ENCODE assay signal across 17 cellular contexts in the genomic region with DNA sequence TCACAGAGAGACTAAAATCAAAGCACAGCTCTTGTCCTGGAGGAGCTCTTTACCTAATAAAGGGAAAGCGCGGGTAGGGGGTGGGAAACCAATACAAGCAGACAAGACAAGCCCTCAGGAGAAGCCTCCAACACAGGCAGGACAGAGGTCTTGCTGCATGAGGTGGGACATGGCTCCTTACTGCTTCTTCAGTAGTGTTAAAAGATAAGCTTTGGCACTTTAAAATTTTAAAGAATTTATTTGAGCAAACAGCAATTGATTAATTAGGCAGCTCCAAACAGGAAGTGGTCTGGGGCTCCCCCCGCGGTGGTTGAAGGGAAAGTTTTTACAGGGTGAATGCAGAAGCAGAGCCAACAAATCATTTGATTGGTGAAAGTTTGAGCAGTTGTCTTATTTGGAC. TPM values are rescaled to one million over a fixed set of nuclear protein-coding genes. Genes with fewer than 3 reads are reported as not detected.
DNase-seq lines count a peak whose midpoint lies in the region; ATAC-seq and TF ChIP-seq lines count a peak whose summit lies in the region.
"Had no signal": no experiment of that assay in that cellular context is flagged by ENCODE, and none has a peak within 500 bp of the region (broad histone marks: within the 10 kb centered on the region; RNA-seq: fewer than 3 reads in every experiment).

No MANE protein-coding gene starts in this region.

- ATAC-seq in GM18502 (IDR thresholded peaks at IDR 0.05; ENCODE audit: poor library complexity, unreplicated experiment) (peak; percentile 52), aorta (ENCODE audit: low FRiP score) (no peak), mucosa of descending colon (no peak)

- peaks cover under 1% of the 10 kb centered on the region for H3K27me3 Mint-ChIP-seq in endodermal cell (ENCODE audit: insufficient read depth)

- H3K4me3 ChIP-seq in endodermal cell (ENCODE audit: low read length) (peak overlapping the region; percentile 61), aorta (ENCODE audit: low read length in 2 of 2) (no peak overlapping the region), mucosa of descending colon (no peak overlapping the region)
- H3K4me3 ChIP-seq: cardiac muscle cell, prostate gland had no signal

- H3K9me3 ChIP-seq in endodermal cell (ENCODE audit: control insufficient read depth, low read length) (no peaks in the 10 kb centered on the region), aorta (ENCODE audit: control insufficient read depth, low read length) (no peaks in the 10 kb centered on the region), mucosa of descending colon (no peaks in the 10 kb centered on the region)
- H3K9me3 ChIP-seq: prostate gland had no signal

- 60 to 69% methylated on average over 4 of the region's 4 CpGs for WGBS in endodermal cell (ENCODE audit: insufficient coverage in 1 of 2, insufficient read length in 1 of 2), 2 experiments
- WGBS in aorta, 2 donors = 55 to 64% methylated on average over 4 of the region's 4 CpGs

- H3K36me3 ChIP-seq in endodermal cell (ENCODE audit: control insufficient read depth, insufficient read depth, low read length) (no peaks in the 10 kb centered on the region), aorta (ENCODE audit: control insufficient read depth in 1 of 2, insufficient read depth in 2 of 2, low read length in 1 of 2) (no peaks in the 10 kb centered on the region), mucosa of descending colon (ENCODE audit: low read depth) (no peaks in the 10 kb centered on the region)
- H3K36me3 ChIP-seq: cardiac muscle cell, prostate gland had no signal

- peaks cover 26% of the 10 kb centered on the region for H3K4me1 Mint-ChIP-seq in endodermal cell

- intact Hi-C loops in aorta (cut with DNase I) = no loop called here
- intact Hi-C loops in mucosa of descending colon (cut with DNase I, micrococcal nuclease) = no loop called here

- H3K4me3 Mint-ChIP-seq in endodermal cell = no peak overlapping the region

- H3K9me3 Mint-ChIP-seq in endodermal cell = no peaks in the 10 kb centered on the region

- H3K4me1 ChIP-seq in endodermal cell (ENCODE audit: control insufficient read depth, insufficient read depth, low read length) (peaks cover 8% of the 10 kb centered on the region), aorta (ENCODE audit: control insufficient read depth in 1 of 2, insufficient read depth in 2 of 2, low read length in 2 of 2) (no peaks in the 10 kb centered on the region), mucosa of descending colon (ENCODE audit: low read depth) (no peaks in the 10 kb centered on the region)
- H3K4me1 ChIP-seq: prostate gland had no signal

- H3K36me3 Mint-ChIP-seq in endodermal cell (ENCODE audit: low read depth) = no peaks in the 10 kb centered on the region

- H3K27me3 ChIP-seq in endodermal cell (ENCODE audit: control insufficient read depth, insufficient read depth, low read length, poor library complexity, severe bottlenecking) (no peaks in the 10 kb centered on the region), aorta (ENCODE audit: control insufficient read depth in 1 of 2, insufficient read depth in 2 of 2, low read length in 1 of 2) (no peaks in the 10 kb centered on the region)
- H3K27me3 ChIP-seq: cardiac muscle cell had no signal

- H3K9ac ChIP-seq in endodermal cell (ENCODE audit: extremely low read depth, low read length, poor library complexity, severe bottlenecking) = no peak overlapping the region

- in situ Hi-C loops in KBM-7 (cut with MboI; ENCODE audit: low pct_unique_long_range_greater_than_20kb, low sequenced_read_pairs) = no loop called here

- H3K27ac Mint-ChIP-seq in endodermal cell = peak overlapping the region; percentile 86

- H3K27ac ChIP-seq in endodermal cell (ENCODE audit: low read depth, low read length) (no peak overlapping the region), aorta (ENCODE audit: low read depth in 1 of 2, low read length in 2 of 2) (no peak overlapping the region)
- H3K27ac ChIP-seq: cardiac muscle cell, prostate gland had no signal

- DNase-seq in A172 (ENCODE audit: low spot score) (peak; percentile 29), KBM-7 (peak; percentile 52), endodermal cell (peak; percentile 62), NCI-H187 treated with DMSO at 0.1 percent for 48 hours (lab: John Stamatoyannopoulos, UW) (no peak), aorta (no peak), NCI-H748 (lab: John Stamatoyannopoulos, UW; ENCODE audit: unreplicated experiment) (no peak), mucosa of descending colon (no peak)
- DNase-seq: activated CD8-positive, alpha-beta memory T cell treated with anti-CD3 and anti-CD28 coated beads for 24 hours; activated naive CD4-positive, alpha-beta T cell; NCI-H2171 treated with DMSO at 0.1 percent for 48 hours; stimulated activated CD4-positive, alpha-beta T cell treated with anti-CD3 and anti-CD28 coated beads, Interleukin-4, amount 100 ng/mL, for 1 hour; stimulated activated naive CD4-positive, alpha-beta T cell treated with Interleukin-2 at 50 U/mL for 16 hours; T1000 had no signal

- TF ChIP-seq CTCF in endodermal cell (conservative IDR thresholded peaks at IDR 0.05) = peak; percentile 60
- TF ChIP-seq CTCF in mucosa of descending colon (IDR thresholded peaks at IDR 0.05) = no peak

RNA-seq across cellular contexts. Expression of a gene that starts 50.3 kb away (rescaled TPM):
- total RNA-seq in A172 (2014; rRNA removed; shearing (Covaris generic)) = 0.05 TPM in 1 of 2 replicates, not detected in the other
- total RNA-seq in endodermal cell (1 to 10 TPM; 1.4 to 2.0 TPM), aorta (1 to 10 TPM in 1 of 2 donors, under 1 TPM in 1; 0.69 to 1.7 TPM), mucosa of descending colon (10 to 100 TPM in 1 of 3 donors, 1 to 10 TPM in 2; 4.3 to 16.0 (median 9.8) TPM)
- 0.32 TPM for polyA plus RNA-seq in endodermal cell (2013, experiment 1 of 2)
- polyA plus RNA-seq in endodermal cell (2013, experiment 2 of 2) = 0.17 TPM
- 1 to 10 TPM in 1 of 2 donors, not detected in 1; 3.0 TPM for polyA plus RNA-seq in aorta
- total RNA-seq: endothelial cell of umbilical vein had no signal
- polyA plus RNA-seq: cardiac muscle cell, endothelial cell of umbilical vein had no signal

Comparison
In these comparisons a context has a peak if more than half of its experiments do, and no peak if none do; other contexts are left out.
1. DNase-seq: peak in A172 (single experiment), KBM-7 (single experiment) and endodermal cell (single experiment); none in NCI-H187 treated with DMSO at 0.1 percent for 48 hours (single experiment), aorta (0 of 2), NCI-H748 (single experiment) and mucosa of descending colon (0 of 3).